ENCODE assay signal across 18 cellular contexts in the genomic region with DNA sequence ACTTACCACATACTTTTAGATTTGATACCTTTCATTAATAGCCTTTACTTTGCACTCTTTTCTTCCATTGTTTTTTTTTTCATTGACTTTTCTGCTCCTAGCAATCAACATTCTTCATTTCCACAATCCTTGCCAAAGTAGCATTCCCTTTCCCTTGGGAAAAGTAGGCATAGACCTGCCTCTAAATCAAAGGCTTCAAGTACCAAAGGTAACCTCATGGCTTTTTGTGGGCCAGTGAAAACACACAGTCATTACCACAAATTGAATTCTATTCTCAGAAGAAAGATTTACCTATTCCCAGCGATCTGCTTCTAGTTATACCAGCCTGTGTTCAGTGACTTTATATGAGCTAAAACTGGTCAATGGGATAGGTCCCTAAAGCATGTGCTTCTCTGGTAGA.
A peak's percentile ranks its signal among the peaks of the same experiment; 100 is the strongest.
DNase-seq lines count a peak whose midpoint lies in the region; ATAC-seq, FAIRE-seq and TF ChIP-seq lines count a peak whose summit lies in the region.
"Had no signal": no experiment of that assay in that cellular context is flagged by ENCODE, and none has a peak within 500 bp of the region (broad histone marks: within the 10 kb centered on the region; RNA-seq: fewer than 3 reads in every experiment).

No MANE protein-coding gene starts in this region.

- H3K9me3 ChIP-seq in RWPE2 (ENCODE audit: severe bottlenecking) (no peaks in the 10 kb centered on the region), keratinocyte (ENCODE audit: control insufficient read depth, low read depth, low read length) (no peaks in the 10 kb centered on the region)

- H3K9ac ChIP-seq in keratinocyte (ENCODE audit: control insufficient read depth, extremely low read depth, insufficient read depth, low read length) = no peak overlapping the region

- H3K36me3 ChIP-seq in RWPE2 (ENCODE audit: low read depth) (no peaks in the 10 kb centered on the region), keratinocyte (ENCODE audit: control insufficient read depth in 2 of 2, extremely low read depth in 1 of 2, insufficient read depth in 2 of 2, low read length in 2 of 2) (no peaks in the 10 kb centered on the region)

- FAIRE-seq in keratinocyte (lab: Jason Lieb, UNC) = no peak

- H3K4me1 ChIP-seq in RWPE2 (ENCODE audit: insufficient read depth, poor library complexity, severe bottlenecking) = no peaks in the 10 kb centered on the region
- peaks cover 8% of the 10 kb centered on the region for H3K4me1 ChIP-seq in keratinocyte (ENCODE audit: control insufficient read depth, extremely low read depth, insufficient read depth, low read length)

- H3K27me3 ChIP-seq in RWPE2 (ENCODE audit: insufficient read depth, poor library complexity, severe bottlenecking) (no peaks in the 10 kb centered on the region), keratinocyte (ENCODE audit: control insufficient read depth, extremely low read depth, insufficient read depth, low read length) (no peaks in the 10 kb centered on the region)

- no peaks in the 10 kb centered on the region for H4K20me1 ChIP-seq in keratinocyte (ENCODE audit: control insufficient read depth, extremely low read depth, insufficient read depth, low read length)

- no peaks in the 10 kb centered on the region for H3K9me1 ChIP-seq in keratinocyte (ENCODE audit: control insufficient read depth, extremely low read depth, insufficient read depth, low read length)

- no peak for ATAC-seq in RWPE2 (ENCODE audit: low read depth)
- ATAC-seq: T-cell had no signal

- H3K4me3 ChIP-seq in RWPE2 (ENCODE audit: severe bottlenecking) = no peak overlapping the region
- no peak overlapping the region for H3K4me3 ChIP-seq in keratinocyte (ENCODE audit: control insufficient read depth in 2 of 3, extremely low read depth in 1 of 3, insufficient read depth in 2 of 3, low read depth in 1 of 3, low read length in 3 of 3)
- H3K4me3 ChIP-seq: PC-9 had no signal

- no peak overlapping the region for H2AFZ ChIP-seq in keratinocyte (ENCODE audit: control insufficient read depth, low read length)
- H2AFZ ChIP-seq: PC-9 had no signal

- peak overlapping the region; percentile 49 for H3K4me2 ChIP-seq in keratinocyte (ENCODE audit: control insufficient read depth, extremely low read depth, insufficient read depth, low read depth, low read length)
- H3K4me2 ChIP-seq: PC-9 had no signal

- H3K79me2 ChIP-seq in keratinocyte (ENCODE audit: control insufficient read depth, insufficient read depth, low read length) = no peaks in the 10 kb centered on the region

- dilution Hi-C loops in keratinocyte (cut with MboI; ENCODE audit: extremely low pct_ligation_motif_present, low sequenced_read_pairs) = no loop called here

- H3K27ac ChIP-seq in RWPE2 (ENCODE audit: poor library complexity, severe bottlenecking) (peak overlapping the region; percentile 2), keratinocyte (ENCODE audit: control insufficient read depth, insufficient read depth, low read length) (peak overlapping the region; percentile 28)
- H3K27ac ChIP-seq: PC-9 had no signal

- peak; percentile 32 for DNase-seq in Daoy (ENCODE audit: low read depth)
- DNase-seq in M059J (ENCODE audit: low read depth) = peak; percentile 76
- no peak for DNase-seq in RWPE2 (ENCODE audit: low spot score)
- no peak for DNase-seq in keratinocyte (ENCODE audit: low read depth, low spot score)
- no peak for DNase-seq in activated CD8-positive, alpha-beta memory T cell treated with anti-CD3 and anti-CD28 coated beads, Interleukin-2, amount 50 U/mL, for 4 hours
- no peak for DNase-seq in inferior parietal cortex (ENCODE audit: extremely low spot score)
- no peak for DNase-seq in OCI-M1 (lab: John Stamatoyannopoulos, UW)
- DNase-seq: CD4-positive, alpha-beta T cell; DMS79; H9; KG1; MM.1S; NCI-H1092 treated with DMSO at 0.1 percent for 48 hours; NCI-H1694 treated with DMSO at 0.1 percent for 48 hours; NCI-H2171 treated with DMSO at 0.1 percent for 48 hours; NCI-H774; PC-9; T-cell had no signal

- no peak for TF ChIP-seq CTCF in RWPE2 (IDR thresholded peaks at IDR 0.05; ENCODE audit: poor library complexity, severe bottlenecking)
- no peak for TF ChIP-seq CTCF in keratinocyte (optimal IDR thresholded peaks at IDR 0.05 in 1 of 3, IDR thresholded peaks at IDR 0.05 in 1 of 3, conservative IDR thresholded peaks at IDR 0.05 in 1 of 3; ENCODE audit: extremely low read depth in 1 of 3, insufficient read depth in 2 of 3, low read length in 3 of 3)

Comparison
In these comparisons a context has a peak if more than half of its experiments do, and no peak if none do; other contexts are left out.
1. DNase-seq: peak in Daoy (single experiment) and M059J (single experiment); none in RWPE2 (single experiment), keratinocyte (single experiment), activated CD8-positive, alpha-beta memory T cell treated with anti-CD3 and anti-CD28 coated beads, Interleukin-2, amount 50 U/mL, for 4 hours (single experiment), inferior parietal cortex (single experiment) and OCI-M1 (single experiment).